In genomic region chr10:128172756-128173155, GRCh38 we compare ENCODE assay signal across 20 cellular contexts.
"Had no signal": no experiment of that assay in that cellular context is flagged by ENCODE, and none has a peak within 500 bp of the region (broad histone marks: within the 10 kb centered on the region; RNA-seq: fewer than 3 reads in every experiment).

No MANE protein-coding gene starts in this region.

- H3K27me3 ChIP-seq: foreskin keratinocyte had no signal

- H3K27ac ChIP-seq: coronary artery, dorsolateral prefrontal cortex, esophagus muscularis mucosa, foreskin keratinocyte, gastroesophageal sphincter, heart left ventricle, left lung, lower lobe of right lung had no signal

- H3K27ac Mint-ChIP-seq: memory B cell; naive thymus-derived CD4-positive, alpha-beta T cell had no signal

- DNase-seq: dorsolateral prefrontal cortex; effector CD4-positive, alpha-beta T cell; effector memory CD4-positive, alpha-beta T cell; heart left ventricle; hippocampal formation; left cardiac atrium; left lung; left ventricle myocardium superior; lower lobe of right lung; midbrain; naive thymus-derived CD4-positive, alpha-beta T cell had no signal

- FAIRE-seq: colon, endothelial cell of umbilical vein, frontal cortex, islet of Langerhans had no signal

- H3K4me1 ChIP-seq: esophagus muscularis mucosa, foreskin keratinocyte, gastroesophageal sphincter, heart left ventricle, left lung, lower lobe of right lung had no signal

- H3K4me1 Mint-ChIP-seq: memory B cell; naive thymus-derived CD4-positive, alpha-beta T cell had no signal

- H3K4me3 Mint-ChIP-seq: memory B cell; naive thymus-derived CD4-positive, alpha-beta T cell had no signal

- ATAC-seq: gastroesophageal sphincter; heart left ventricle; left cardiac atrium; left ventricle myocardium superior; lower lobe of right lung; naive thymus-derived CD4-positive, alpha-beta T cell had no signal

- H3K4me3 ChIP-seq: coronary artery, dorsolateral prefrontal cortex, esophagus muscularis mucosa, gastroesophageal sphincter, heart left ventricle, left lung, lower lobe of right lung had no signal

- H3K36me3 ChIP-seq: esophagus muscularis mucosa, gastroesophageal sphincter, heart left ventricle, left lung, lower lobe of right lung had no signal
